1 cellular context compared by ENCODE assay signal in the genomic region with DNA sequence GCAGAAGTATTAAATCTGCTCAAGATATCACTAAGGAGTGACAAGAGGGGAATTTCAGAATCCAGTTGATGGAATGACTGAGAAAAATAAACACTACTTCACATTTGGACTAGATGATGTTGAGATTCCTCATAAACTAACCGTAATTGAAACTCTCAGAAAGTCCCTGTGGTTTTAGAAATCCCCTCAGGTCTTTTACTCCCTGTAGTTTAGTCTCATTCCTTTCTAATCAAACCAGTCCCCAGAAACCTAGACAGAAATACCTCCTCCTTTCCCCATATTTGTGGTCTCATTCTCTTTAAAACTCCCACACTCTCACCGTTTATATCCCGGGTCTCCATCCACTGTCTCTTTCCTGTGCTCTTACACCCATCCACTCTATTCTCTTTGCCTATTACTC.
TF ChIP-seq lines count a peak whose summit lies in the region.

No MANE protein-coding gene starts in this region.

TF ChIP-seq in HEK293, 187 proteins besides CTCF, POLR2A, EP300 and RAD21:
- TF ChIP-seq ZNF555 (tag by site-specific recombination; conservative IDR thresholded peaks at IDR 0.05), result no peak
- TF ChIP-seq WT1 (tag by site-specific recombination; IDR thresholded peaks at IDR 0.05), result peak; percentile 77
